ENCODE assay signal across 1 cellular context in the genomic region with DNA sequence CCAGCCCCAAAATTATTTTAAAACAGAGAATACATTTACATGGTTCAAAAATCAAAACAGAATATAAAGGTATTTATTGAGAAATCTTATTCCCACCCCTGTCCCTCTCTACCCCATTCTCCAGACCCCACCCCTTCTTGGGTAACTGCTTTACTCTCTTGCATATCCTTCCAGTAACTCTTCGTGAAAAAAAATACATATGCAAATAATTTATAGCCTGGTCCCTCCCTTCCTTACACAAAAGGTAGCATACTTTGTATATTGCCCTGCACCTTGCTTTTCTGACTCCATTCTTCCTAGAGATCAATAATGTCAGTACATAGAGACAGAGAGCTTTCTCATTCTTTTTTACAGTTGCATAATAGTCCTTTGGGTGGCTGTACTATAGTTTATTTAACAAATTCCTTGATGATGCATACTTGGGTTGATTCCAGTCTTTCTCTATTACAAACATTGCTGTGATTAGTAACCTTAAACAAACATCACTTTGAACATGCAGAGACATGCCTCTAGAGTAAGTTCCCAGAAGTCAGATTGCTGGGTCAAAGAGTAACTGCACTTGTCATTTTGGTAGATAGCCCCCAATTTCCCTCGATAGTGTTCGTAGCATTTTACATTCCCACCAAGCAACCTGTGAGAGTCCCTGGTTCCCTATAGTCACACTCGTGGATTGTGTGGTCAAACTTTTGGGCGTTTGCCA.
TF ChIP-seq lines count a peak whose summit lies in the region.

No MANE protein-coding gene starts in this region.

TF ChIP-seq in HepG2, 621 proteins besides CTCF, POLR2A, EP300 and RAD21 (continued from another document and continues in another):
- TF ChIP-seq, protein P1, sequence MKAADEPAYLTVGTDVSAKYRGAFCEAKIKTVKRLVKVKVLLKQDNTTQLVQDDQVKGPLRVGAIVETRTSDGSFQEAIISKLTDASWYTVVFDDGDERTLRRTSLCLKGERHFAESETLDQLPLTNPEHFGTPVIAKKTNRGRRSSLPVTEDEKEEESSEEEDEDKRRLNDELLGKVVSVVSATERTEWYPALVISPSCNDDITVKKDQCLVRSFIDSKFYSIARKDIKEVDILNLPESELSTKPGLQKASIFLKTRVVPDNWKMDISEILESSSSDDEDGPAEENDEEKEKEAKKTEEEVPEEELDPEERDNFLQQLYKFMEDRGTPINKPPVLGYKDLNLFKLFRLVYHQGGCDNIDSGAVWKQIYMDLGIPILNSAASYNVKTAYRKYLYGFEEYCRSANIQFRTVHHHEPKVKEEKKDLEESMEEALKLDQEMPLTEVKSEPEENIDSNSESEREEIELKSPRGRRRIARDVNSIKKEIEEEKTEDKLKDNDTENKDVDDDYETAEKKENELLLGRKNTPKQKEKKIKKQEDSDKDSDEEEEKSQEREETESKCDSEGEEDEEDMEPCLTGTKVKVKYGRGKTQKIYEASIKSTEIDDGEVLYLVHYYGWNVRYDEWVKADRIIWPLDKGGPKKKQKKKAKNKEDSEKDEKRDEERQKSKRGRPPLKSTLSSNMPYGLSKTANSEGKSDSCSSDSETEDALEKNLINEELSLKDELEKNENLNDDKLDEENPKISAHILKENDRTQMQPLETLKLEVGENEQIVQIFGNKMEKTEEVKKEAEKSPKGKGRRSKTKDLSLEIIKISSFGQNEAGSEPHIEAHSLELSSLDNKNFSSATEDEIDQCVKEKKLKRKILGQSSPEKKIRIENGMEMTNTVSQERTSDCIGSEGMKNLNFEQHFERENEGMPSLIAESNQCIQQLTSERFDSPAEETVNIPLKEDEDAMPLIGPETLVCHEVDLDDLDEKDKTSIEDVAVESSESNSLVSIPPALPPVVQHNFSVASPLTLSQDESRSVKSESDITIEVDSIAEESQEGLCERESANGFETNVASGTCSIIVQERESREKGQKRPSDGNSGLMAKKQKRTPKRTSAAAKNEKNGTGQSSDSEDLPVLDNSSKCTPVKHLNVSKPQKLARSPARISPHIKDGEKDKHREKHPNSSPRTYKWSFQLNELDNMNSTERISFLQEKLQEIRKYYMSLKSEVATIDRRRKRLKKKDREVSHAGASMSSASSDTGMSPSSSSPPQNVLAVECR (CRISPR knock-in tag; IDR thresholded peaks at IDR 0.05; ENCODE audit: borderline replicate concordance), result peak; percentile 15; the same call in 1 of the 2 replicates
- TF ChIP-seq E2F5 (CRISPR knock-in tag; conservative IDR thresholded peaks at IDR 0.05), result no peak
- TF ChIP-seq REST (IDR thresholded peaks at IDR 0.05; ENCODE audit: borderline replicate concordance in 1 of 2, low read depth in 1 of 2, low read length in 2 of 2), result no peak
- peak; percentile 90 for TF ChIP-seq ZNF3 (CRISPR knock-in tag; IDR thresholded peaks at IDR 0.05)
- TF ChIP-seq MNT (IDR thresholded peaks at IDR 0.05), result no peak
- peak; percentile 21; the same call in 1 of the 2 replicates for TF ChIP-seq RFX5 (IDR thresholded peaks at IDR 0.05; ENCODE audit: low read depth, low read length)
- TF ChIP-seq MED1 (CRISPR knock-in tag; IDR thresholded peaks at IDR 0.05), result peak; percentile 94
- TF ChIP-seq GABPB1 (CRISPR knock-in tag; IDR thresholded peaks at IDR 0.05), result no peak
- TF ChIP-seq NR1H2 (CRISPR knock-in tag; IDR thresholded peaks at IDR 0.05; ENCODE audit: borderline replicate concordance, low read depth), result no peak
- peak; percentile 64 for TF ChIP-seq ASH2L (IDR thresholded peaks at IDR 0.05; ENCODE audit: insufficient read length, low read depth, low read length)
- peak; percentile 80 for TF ChIP-seq ATF1 (CRISPR knock-in tag; IDR thresholded peaks at IDR 0.05)
- TF ChIP-seq NFRKB (IDR thresholded peaks at IDR 0.05), result no peak
- TF ChIP-seq, protein P2, sequence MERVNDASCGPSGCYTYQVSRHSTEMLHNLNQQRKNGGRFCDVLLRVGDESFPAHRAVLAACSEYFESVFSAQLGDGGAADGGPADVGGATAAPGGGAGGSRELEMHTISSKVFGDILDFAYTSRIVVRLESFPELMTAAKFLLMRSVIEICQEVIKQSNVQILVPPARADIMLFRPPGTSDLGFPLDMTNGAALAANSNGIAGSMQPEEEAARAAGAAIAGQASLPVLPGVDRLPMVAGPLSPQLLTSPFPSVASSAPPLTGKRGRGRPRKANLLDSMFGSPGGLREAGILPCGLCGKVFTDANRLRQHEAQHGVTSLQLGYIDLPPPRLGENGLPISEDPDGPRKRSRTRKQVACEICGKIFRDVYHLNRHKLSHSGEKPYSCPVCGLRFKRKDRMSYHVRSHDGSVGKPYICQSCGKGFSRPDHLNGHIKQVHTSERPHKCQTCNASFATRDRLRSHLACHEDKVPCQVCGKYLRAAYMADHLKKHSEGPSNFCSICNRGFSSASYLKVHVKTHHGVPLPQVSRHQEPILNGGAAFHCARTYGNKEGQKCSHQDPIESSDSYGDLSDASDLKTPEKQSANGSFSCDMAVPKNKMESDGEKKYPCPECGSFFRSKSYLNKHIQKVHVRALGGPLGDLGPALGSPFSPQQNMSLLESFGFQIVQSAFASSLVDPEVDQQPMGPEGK (CRISPR knock-in tag; IDR thresholded peaks at IDR 0.05), result peak; percentile 61; the same call in 1 of the 2 replicates
- TF ChIP-seq ZNF44 (CRISPR knock-in tag; IDR thresholded peaks at IDR 0.05), result no peak
- TF ChIP-seq AHR (CRISPR knock-in tag; IDR thresholded peaks at IDR 0.05), result no peak
- TF ChIP-seq ZFX (CRISPR knock-in tag; IDR thresholded peaks at IDR 0.05; ENCODE audit: low read depth), result no peak
- peak; percentile 71; the same call in 1 of the 2 replicates for TF ChIP-seq ZNF205 (CRISPR knock-in tag; IDR thresholded peaks at IDR 0.05)
- no peak for TF ChIP-seq ZNF672 (CRISPR knock-in tag; IDR thresholded peaks at IDR 0.05)
- no peak for TF ChIP-seq ZNF501 (CRISPR knock-in tag; IDR thresholded peaks at IDR 0.05)
- 0 out of 2 replicates have a peak, but pooled peaks have one; percentile 7 for TF ChIP-seq ZNF20 (CRISPR knock-in tag; IDR thresholded peaks at IDR 0.05)
- TF ChIP-seq ZNF644 (CRISPR knock-in tag; IDR thresholded peaks at IDR 0.05; ENCODE audit: low read depth), result no peak
- no peak for TF ChIP-seq HCFC1 (IDR thresholded peaks at IDR 0.05; ENCODE audit: low read depth, low read length)
- TF ChIP-seq POGZ (CRISPR knock-in tag; IDR thresholded peaks at IDR 0.05), result peak; percentile 69
- no peak for TF ChIP-seq ZNF557 (CRISPR knock-in tag; IDR thresholded peaks at IDR 0.05)
- 0 out of 2 replicates have a peak, but pooled peaks have one; percentile 54 for TF ChIP-seq MXD4 (CRISPR knock-in tag; IDR thresholded peaks at IDR 0.05)
- TF ChIP-seq CENPBD1 (CRISPR knock-in tag; IDR thresholded peaks at IDR 0.05; ENCODE audit: borderline replicate concordance, low read depth), result no peak
- TF ChIP-seq ZFAT (CRISPR knock-in tag; conservative IDR thresholded peaks at IDR 0.05), result no peak
- no peak for TF ChIP-seq PLSCR1 (CRISPR knock-in tag; IDR thresholded peaks at IDR 0.05; ENCODE audit: borderline replicate concordance)
- TF ChIP-seq ATF4 (CRISPR knock-in tag; IDR thresholded peaks at IDR 0.05), result peak; percentile 13 to 89; a peak in 2 of 4 replicates
- peak; percentile 67; the same call in 1 of the 2 replicates for TF ChIP-seq FOXO1 (CRISPR knock-in tag; IDR thresholded peaks at IDR 0.05)
- TF ChIP-seq ADNP (CRISPR knock-in tag; IDR thresholded peaks at IDR 0.05), result no peak
- no peak for TF ChIP-seq SPEN (CRISPR knock-in tag; IDR thresholded peaks at IDR 0.05; ENCODE audit: low read depth)
- TF ChIP-seq JDP2 (CRISPR knock-in tag; IDR thresholded peaks at IDR 0.05; ENCODE audit: borderline replicate concordance), result no peak; the same call in 1 of the 2 replicates
- TF ChIP-seq ZNF124 (CRISPR knock-in tag; IDR thresholded peaks at IDR 0.05), result no peak
- TF ChIP-seq SRF (IDR thresholded peaks at IDR 0.05; ENCODE audit: low read depth, low read length), result no peak
- TF ChIP-seq TBL1XR1 (IDR thresholded peaks at IDR 0.05; ENCODE audit: borderline replicate concordance, low read length, partially characterized antibody), result peak; percentile 97
- TF ChIP-seq, protein P3, sequence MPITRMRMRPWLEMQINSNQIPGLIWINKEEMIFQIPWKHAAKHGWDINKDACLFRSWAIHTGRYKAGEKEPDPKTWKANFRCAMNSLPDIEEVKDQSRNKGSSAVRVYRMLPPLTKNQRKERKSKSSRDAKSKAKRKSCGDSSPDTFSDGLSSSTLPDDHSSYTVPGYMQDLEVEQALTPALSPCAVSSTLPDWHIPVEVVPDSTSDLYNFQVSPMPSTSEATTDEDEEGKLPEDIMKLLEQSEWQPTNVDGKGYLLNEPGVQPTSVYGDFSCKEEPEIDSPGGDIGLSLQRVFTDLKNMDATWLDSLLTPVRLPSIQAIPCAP (CRISPR knock-in tag; IDR thresholded peaks at IDR 0.05; ENCODE audit: low read depth), result no peak
- TF ChIP-seq NFKBIZ (CRISPR knock-in tag; IDR thresholded peaks at IDR 0.05), result peak; percentile 93
- TF ChIP-seq JUNB (CRISPR knock-in tag; IDR thresholded peaks at IDR 0.05; ENCODE audit: borderline replicate concordance), result peak; percentile 83; the same call in 1 of the 2 replicates
- TF ChIP-seq ZNF570 (CRISPR knock-in tag; IDR thresholded peaks at IDR 0.05; ENCODE audit: borderline replicate concordance), result no peak
- 0 out of 2 replicates have a peak, but pooled peaks have one; percentile 18 for TF ChIP-seq MAFF (IDR thresholded peaks at IDR 0.05; ENCODE audit: low read depth, low read length)
- TF ChIP-seq ISX (CRISPR knock-in tag; conservative IDR thresholded peaks at IDR 0.05), result no peak
- TF ChIP-seq, protein P4, sequence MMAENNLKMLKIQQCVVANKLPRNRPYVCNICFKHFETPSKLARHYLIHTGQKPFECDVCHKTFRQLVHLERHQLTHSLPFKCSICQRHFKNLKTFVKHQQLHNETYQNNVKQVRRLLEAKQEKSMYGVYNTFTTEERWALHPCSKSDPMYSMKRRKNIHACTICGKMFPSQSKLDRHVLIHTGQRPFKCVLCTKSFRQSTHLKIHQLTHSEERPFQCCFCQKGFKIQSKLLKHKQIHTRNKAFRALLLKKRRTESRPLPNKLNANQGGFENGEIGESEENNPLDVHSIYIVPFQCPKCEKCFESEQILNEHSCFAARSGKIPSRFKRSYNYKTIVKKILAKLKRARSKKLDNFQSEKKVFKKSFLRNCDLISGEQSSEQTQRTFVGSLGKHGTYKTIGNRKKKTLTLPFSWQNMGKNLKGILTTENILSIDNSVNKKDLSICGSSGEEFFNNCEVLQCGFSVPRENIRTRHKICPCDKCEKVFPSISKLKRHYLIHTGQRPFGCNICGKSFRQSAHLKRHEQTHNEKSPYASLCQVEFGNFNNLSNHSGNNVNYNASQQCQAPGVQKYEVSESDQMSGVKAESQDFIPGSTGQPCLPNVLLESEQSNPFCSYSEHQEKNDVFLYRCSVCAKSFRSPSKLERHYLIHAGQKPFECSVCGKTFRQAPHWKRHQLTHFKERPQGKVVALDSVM (CRISPR knock-in tag; IDR thresholded peaks at IDR 0.05), result peak; percentile 55; the same call in 1 of the 2 replicates
- no peak for TF ChIP-seq KDM2A (CRISPR knock-in tag; IDR thresholded peaks at IDR 0.05; ENCODE audit: borderline replicate concordance, low read depth)
